26 cellular contexts compared by ENCODE assay signal in genomic region chr22:29334148-29334547, GRCh38. TPM values are rescaled to one million over a fixed set of nuclear protein-coding genes. Genes with fewer than 3 reads are reported as not detected.
"Had no signal": no experiment of that assay in that cellular context is flagged by ENCODE, and none has a peak within 500 bp of the region (broad histone marks: within the 10 kb centered on the region; RNA-seq: fewer than 3 reads in every experiment).

No MANE protein-coding gene starts in this region.

- H3K4me1 ChIP-seq: ascending aorta, body of pancreas had no signal

- H3K4me3 ChIP-seq: ascending aorta, body of pancreas, K562 had no signal

- H3K27me3 ChIP-seq: ascending aorta, body of pancreas had no signal

- H3K9me3 Mint-ChIP-seq: activated B cell treated with CpG ODN at 0.5 μM for 24 hours; activated CD8-positive, alpha-beta T cell treated with anti-CD3 and anti-CD28 coated beads for 36 hours; activated naive CD4-positive, alpha-beta T cell treated with anti-CD3 and anti-CD28 coated beads, Interleukin-2, amount 50 U/mL, for 24 hours; activated T-cell treated with anti-CD3 and anti-CD28 coated beads, Interleukin-2, amount 50 U/mL, for 72 hours; central memory CD8-positive, alpha-beta T cell had no signal

- ATAC-seq: activated CD8-positive, alpha-beta T cell treated with anti-CD3 and anti-CD28 coated beads for 36 hours; activated T-cell treated with anti-CD3 and anti-CD28 coated beads, Interleukin-2, amount 50 U/mL, for 72 hours; body of pancreas; K562; T-helper 17 cell had no signal

- H3K27ac ChIP-seq: ascending aorta, body of pancreas had no signal

- H3K4me3 Mint-ChIP-seq: activated B cell treated with CpG ODN at 0.5 μM for 24 hours; activated CD8-positive, alpha-beta T cell treated with anti-CD3 and anti-CD28 coated beads for 36 hours; activated naive CD4-positive, alpha-beta T cell treated with anti-CD3 and anti-CD28 coated beads, Interleukin-2, amount 50 U/mL, for 24 hours; activated T-cell treated with anti-CD3 and anti-CD28 coated beads, Interleukin-2, amount 50 U/mL, for 72 hours; central memory CD8-positive, alpha-beta T cell; T-helper 17 cell had no signal

- H3K27ac Mint-ChIP-seq: activated B cell treated with CpG ODN at 0.5 μM for 24 hours; activated CD8-positive, alpha-beta T cell treated with anti-CD3 and anti-CD28 coated beads for 36 hours; activated naive CD4-positive, alpha-beta T cell treated with anti-CD3 and anti-CD28 coated beads, Interleukin-2, amount 50 U/mL, for 24 hours; activated T-cell treated with anti-CD3 and anti-CD28 coated beads, Interleukin-2, amount 50 U/mL, for 72 hours; T-helper 17 cell had no signal

- H3K9me3 ChIP-seq: ascending aorta, body of pancreas had no signal

- DNase-seq: activated B cell treated with CpG ODN at 0.5 μM for 24 hours; activated CD4-positive, alpha-beta T cell treated with anti-CD3 and anti-CD28 coated beads for 1 hour; activated CD4-positive, alpha-beta T cell treated with anti-CD3 and anti-CD28 coated beads, Interleukin-2, amount 50 U/mL, for 1 hour; activated CD8-positive, alpha-beta memory T cell treated with anti-CD3 and anti-CD28 coated beads, Interleukin-2, amount 50 U/mL, for 4 hours; activated CD8-positive, alpha-beta T cell treated with anti-CD3 and anti-CD28 coated beads for 36 hours; activated effector memory CD4-positive, alpha-beta T cell treated with Interleukin-2 at 50 U/mL for 16 hours; activated naive CD4-positive, alpha-beta T cell; activated T-cell treated with anti-CD3 and anti-CD28 coated beads, Interleukin-2, amount 50 U/mL, for 72 hours; body of pancreas; Karpas-422; MM.1S; NCI-H1105 treated with DMSO at 0.1 percent for 48 hours; NCI-H1436 treated with DMSO at 0.1 percent for 48 hours; NCI-H187; NCI-H2081; NCI-H446 treated with DMSO at 0.1 percent for 48 hours; NCI-H524 treated with DMSO at 0.1 percent for 48 hours; NCI-H748 treated with DMSO at 0.1 percent for 48 hours; SIG-M5; T-helper 17 cell; T-helper 9 cell had no signal

- H3K4me1 Mint-ChIP-seq: activated B cell treated with CpG ODN at 0.5 μM for 24 hours; activated naive CD4-positive, alpha-beta T cell treated with anti-CD3 and anti-CD28 coated beads, Interleukin-2, amount 50 U/mL, for 24 hours; central memory CD8-positive, alpha-beta T cell had no signal

RNA-seq across cellular contexts. Expression of gene RASL10A, which starts 18.7 kb away (rescaled TPM):
- total RNA-seq: ascending aorta, bronchial epithelial cell had no signal

RNA-seq across cellular contexts. Expression of gene GAS2L1, which starts 27.7 kb away (rescaled TPM):
- total RNA-seq: activated B cell treated with CpG ODN at 0.5 μM for 24 hours had no signal
